Comparison of ENCODE assay signal across 28 cellular contexts in genomic region chr13:26880741-26881140, GRCh38.
DNase-seq lines count a peak whose midpoint lies in the region; ATAC-seq and TF ChIP-seq lines count a peak whose summit lies in the region.
"Had no signal": no experiment of that assay in that cellular context is flagged by ENCODE, and none has a peak within 500 bp of the region (broad histone marks: within the 10 kb centered on the region; RNA-seq: fewer than 3 reads in every experiment).

No MANE protein-coding gene starts in this region.

- H2AFZ ChIP-seq in mesenchymal stem cell (ENCODE audit: low read depth, low read length) = no peak overlapping the region
- H2AFZ ChIP-seq: hepatocyte had no signal

- no peak overlapping the region for H3K27ac Mint-ChIP-seq in MCF 10A (ENCODE audit: low read depth, unreplicated experiment)
- H3K27ac Mint-ChIP-seq: H9, memory B cell had no signal

- H3K27me3 Mint-ChIP-seq in MCF 10A (ENCODE audit: insufficient read depth, unreplicated experiment) = peaks cover 26% of the 10 kb centered on the region

- H3K27me3 ChIP-seq in MG63 (peaks cover 4% of the 10 kb centered on the region; the same call in 1 of the 2 replicates), mesenchymal stem cell (ENCODE audit: control insufficient read depth in 1 of 2, insufficient read depth in 1 of 2, low read length in 2 of 2) (peaks cover 0 to 34% of the 10 kb centered on the region in 2 experiments)
- H3K27me3 ChIP-seq: adrenal gland, BLaER1, colonic mucosa, gastroesophageal sphincter, upper lobe of left lung had no signal

- DNase-seq in AG08395 (ENCODE audit: low spot score) (peak; percentile 23), MG63 (no peak), MCF 10A (ENCODE audit: unreplicated experiment) (no peak), mesenchymal stem cell (no peak), mesenteric fat pad (ENCODE audit: low spot score) (no peak)
- DNase-seq in stimulated activated CD4-positive, alpha-beta T cell treated with anti-CD3 and anti-CD28 coated beads, Interleukin-2, amount 100 ng/mL, for 48 hours = no peak
- DNase-seq: activated CD4-positive, alpha-beta T cell treated with anti-CD3 and anti-CD28 coated beads, Interleukin-2, amount 50 U/mL, for 48 hours; activated naive CD4-positive, alpha-beta T cell treated with Interleukin-2 at 50 U/mL for 16 hours; colonic mucosa; effector memory CD4-positive, alpha-beta T cell; esophagus squamous epithelium; GF-D8; H9; MV-4-11; NCI-H1694; NCI-H2171; T-helper 1 cell; upper lobe of left lung had no signal

- no peak overlapping the region for H3K18ac ChIP-seq in mesenchymal stem cell (ENCODE audit: low read depth in 1 of 2, low read length in 2 of 2)

- H3K9me3 ChIP-seq in MG63 (peaks cover 4% of the 10 kb centered on the region; the same call in 1 of the 2 replicates), mesenchymal stem cell (ENCODE audit: control insufficient read depth, low read length) (peaks cover 7% of the 10 kb centered on the region)
- H3K9me3 ChIP-seq: adrenal gland, colonic mucosa had no signal

- H3K79me1 ChIP-seq in mesenchymal stem cell (replicated peaks; ENCODE audit: low read length, poor library complexity, severe bottlenecking) = no peaks in the 10 kb centered on the region

- no peak overlapping the region for H2BK12ac ChIP-seq in mesenchymal stem cell (ENCODE audit: low read length in 2 of 2)

- no peak overlapping the region for H4K91ac ChIP-seq in mesenchymal stem cell (ENCODE audit: low read length)

- no peak overlapping the region for H3K4me2 ChIP-seq in mesenchymal stem cell (ENCODE audit: low read length, poor library complexity, severe bottlenecking)
- H3K4me2 ChIP-seq: BLaER1, hepatocyte had no signal

- no peaks in the 10 kb centered on the region for H3K36me3 Mint-ChIP-seq in MCF 10A (ENCODE audit: insufficient read depth, unreplicated experiment)
- H3K36me3 Mint-ChIP-seq: memory B cell had no signal

- H3K36me3 ChIP-seq in MG63 = no peaks in the 10 kb centered on the region
- H3K36me3 ChIP-seq in mesenchymal stem cell (ENCODE audit: control insufficient read depth in 1 of 2, insufficient read depth in 2 of 2, low read depth in 1 of 2, low read length in 2 of 2) = no peaks in the 10 kb centered on the region
- H3K36me3 ChIP-seq: adrenal gland, BLaER1, colonic mucosa, esophagus squamous epithelium, gastroesophageal sphincter, upper lobe of left lung had no signal

- POLR2A ChIA-PET in MCF 10A (lab: Yijun Ruan, JAX) = no interaction called here

- peaks cover 13% of the 10 kb centered on the region for H3K4me1 Mint-ChIP-seq in MCF 10A (ENCODE audit: insufficient read depth, unreplicated experiment)
- H3K4me1 Mint-ChIP-seq: memory B cell had no signal

- H3K4me1 ChIP-seq in mesenchymal stem cell (ENCODE audit: control insufficient read depth, insufficient read depth, low read depth, low read length) = no peaks in the 10 kb centered on the region
- H3K4me1 ChIP-seq: adrenal gland, BLaER1, colonic mucosa, esophagus squamous epithelium, upper lobe of left lung had no signal

- peak overlapping the region; percentile 36 for H3K4me3 Mint-ChIP-seq in MCF 10A (ENCODE audit: unreplicated experiment)
- H3K4me3 Mint-ChIP-seq: H9, memory B cell had no signal

- no peak for TF ChIP-seq CTCF in MCF 10A (IDR thresholded peaks at IDR 0.05; ENCODE audit: unreplicated experiment)

- intact Hi-C loops in MCF 10A (cut with micrococcal nuclease) = no loop called here

- H2BK120ac ChIP-seq in mesenchymal stem cell (ENCODE audit: low read depth, low read length) = no peak overlapping the region

- no peak overlapping the region for H4K8ac ChIP-seq in mesenchymal stem cell (ENCODE audit: low read length)

- no peak overlapping the region for H2AK5ac ChIP-seq in mesenchymal stem cell (ENCODE audit: low read length, severe bottlenecking)

- H3K9ac ChIP-seq in mesenchymal stem cell (ENCODE audit: low read length) = peak overlapping the region; percentile 76
- H3K9ac ChIP-seq: BLaER1 had no signal

- no peak overlapping the region for H3K27ac ChIP-seq in mesenchymal stem cell (ENCODE audit: low read length, poor library complexity, severe bottlenecking)
- H3K27ac ChIP-seq: adrenal gland, BLaER1, colonic mucosa, esophagus squamous epithelium, gastroesophageal sphincter, hepatocyte, skin epidermis, upper lobe of left lung had no signal

- peaks cover 9% of the 10 kb centered on the region for H3K9me3 Mint-ChIP-seq in MCF 10A (ENCODE audit: unreplicated experiment)

- H3K14ac ChIP-seq in mesenchymal stem cell (ENCODE audit: low read length in 2 of 2) = no peak overlapping the region

- H3K4me3 ChIP-seq in MG63 (peak overlapping the region; percentile 12; the same call in 1 of the 2 replicates), mesenchymal stem cell (ENCODE audit: insufficient read depth in 1 of 2, low read depth in 1 of 2, low read length in 2 of 2) (peak overlapping the region in 1 of 2 experiments; percentile 62)
- H3K4me3 ChIP-seq: adrenal gland, BLaER1, colonic mucosa, esophagus squamous epithelium, hepatocyte, skin epidermis, upper lobe of left lung had no signal

- WGBS in mesenchymal stem cell = 88% methylated on average over 8 of the region's 8 CpGs

- CTCF ChIA-PET in MCF 10A (lab: Yijun Ruan, JAX) = interaction anchor here (0.7 to 1.2 kb wide), 2 partner anchors 173 to 355 kb away, joined by 3 to 4 read pairs; no protein-coding TSS in a partner anchor

- H2BK15ac ChIP-seq in mesenchymal stem cell (ENCODE audit: low read depth, poor library complexity, severe bottlenecking) = no peak overlapping the region

- H3K4ac ChIP-seq in mesenchymal stem cell (ENCODE audit: low read depth in 1 of 2, low read length in 2 of 2) = no peak overlapping the region

- ATAC-seq in esophagus mucosa (no peak), HG03025 (IDR thresholded peaks at IDR 0.05; ENCODE audit: low FRiP score, unreplicated experiment) (no peak)
- ATAC-seq: activated CD4-positive, CD25-positive, alpha-beta regulatory T cell treated with anti-CD3 and anti-CD28 coated beads, Interleukin-2, amount 50 U/mL, for 24 hours; gastroesophageal sphincter; Panc1 had no signal

- no peak overlapping the region for H2BK5ac ChIP-seq in mesenchymal stem cell (ENCODE audit: low read depth, low read length, poor library complexity, severe bottlenecking)

- no peak overlapping the region for H3K23ac ChIP-seq in mesenchymal stem cell (ENCODE audit: low read length in 2 of 2)

- BruUV-seq in MCF 10A (replicated peaks; lab: Mats Ljungman, UMichigan) = no TSS peak
